Comparison of ENCODE assay signal across 33 cellular contexts in the genomic region with DNA sequence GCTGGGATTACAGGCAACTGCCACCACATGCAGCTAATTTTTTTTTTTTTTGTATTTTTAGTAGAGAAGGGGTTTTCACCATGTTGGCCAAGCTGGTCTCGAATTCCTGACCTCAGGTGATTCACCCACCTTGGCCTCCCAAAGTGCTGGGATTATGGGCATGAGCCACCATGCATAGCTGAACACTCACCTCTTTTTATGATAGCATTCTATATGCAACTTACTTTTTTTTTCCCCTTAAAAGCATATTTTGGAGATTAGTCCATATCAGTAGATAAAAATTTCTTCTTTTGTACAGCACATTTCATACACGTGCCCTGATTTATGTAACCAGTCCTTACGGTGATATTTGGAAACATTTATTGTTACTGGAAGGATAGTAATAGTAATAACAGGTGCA.
"Had no signal": no experiment of that assay in that cellular context is flagged by ENCODE, and none has a peak within 500 bp of the region (broad histone marks: within the 10 kb centered on the region; RNA-seq: fewer than 3 reads in every experiment).

No MANE protein-coding gene starts in this region.

- ATAC-seq: activated CD8-positive, alpha-beta T cell treated with anti-CD3 and anti-CD28 coated beads for 36 hours; activated naive CD8-positive, alpha-beta T cell treated with anti-CD3 and anti-CD28 coated beads, Interleukin-2, amount 50 U/mL, for 24 hours had no signal

- DNase-seq: activated B cell treated with CpG ODN at 0.5 μM for 24 hours; activated CD4-positive, alpha-beta memory T cell treated with anti-CD3 and anti-CD28 coated beads for 36 hours; activated CD4-positive, alpha-beta T cell treated with anti-CD3 and anti-CD28 coated beads for 4 hours; activated CD4-positive, alpha-beta T cell treated with anti-CD3 and anti-CD28 coated beads, Interleukin-2, amount 10 ng/mL, durations not matched to agents 24 days and 14 days; activated CD4-positive, alpha-beta T cell treated with anti-CD3 and anti-CD28 coated beads, Interleukin-2, amount 50 U/mL, for 1 hour; activated CD4-positive, alpha-beta T cell treated with anti-CD3 and anti-CD28 coated beads, Interleukin-2, amount 50 U/mL, for 4 hours; activated CD4-positive, CD25-positive, alpha-beta regulatory T cell treated with anti-CD3 and anti-CD28 coated beads, Interleukin-2, amount 50 U/mL, for 72 hours; activated CD8-positive, alpha-beta memory T cell treated with anti-CD3 and anti-CD28 coated beads, Interleukin-2, amount 50 U/mL, for 48 hours; activated CD8-positive, alpha-beta T cell treated with anti-CD3 and anti-CD28 coated beads for 36 hours; activated effector memory CD4-positive, alpha-beta T cell treated with Interleukin-2 at 50 U/mL for 16 hours; activated gamma-delta T cell; activated naive CD4-positive, alpha-beta T cell treated with anti-CD3 and anti-CD28 coated beads, Interleukin-2, amount 10 ng/mL, durations not matched to agents 7 days and 5 days; activated naive CD4-positive, alpha-beta T cell treated with Interleukin-2 at 50 U/mL for 16 hours; activated naive CD8-positive, alpha-beta T cell treated with anti-CD3 and anti-CD28 coated beads, Interleukin-2, amount 10 ng/mL, durations not matched to agents 7 days and 5 days; activated naive CD8-positive, alpha-beta T cell treated with anti-CD3 and anti-CD28 coated beads, Interleukin-2, amount 50 U/mL, for 24 hours; activated T-cell treated with anti-CD3 and anti-CD28 coated beads, Interleukin-2, amount 50 U/mL, for 24 hours; activated T-cell treated with anti-CD3 and anti-CD28 coated beads, Interleukin-2, amount 50 U/mL, for 48 hours; amygdala; anterior cingulate cortex; caudate nucleus; T-helper 1 cell; T-helper 2 cell; T-helper 9 cell had no signal

- H3K4me3 ChIP-seq: ascending aorta, cardiac muscle cell had no signal

- H3K4me3 Mint-ChIP-seq: activated B cell treated with CpG ODN at 0.5 μM for 24 hours; activated CD4-positive, alpha-beta memory T cell treated with anti-CD3 and anti-CD28 coated beads for 36 hours; activated CD4-positive, alpha-beta T cell treated with anti-CD3 and anti-CD28 coated beads, Interleukin-2, amount 10 ng/mL, durations not matched to agents 24 days and 14 days; activated CD8-positive, alpha-beta T cell treated with anti-CD3 and anti-CD28 coated beads for 36 hours; activated naive CD4-positive, alpha-beta T cell treated with anti-CD3 and anti-CD28 coated beads, Interleukin-2, amount 10 ng/mL, durations not matched to agents 7 days and 5 days; activated naive CD4-positive, alpha-beta T cell treated with anti-CD3 and anti-CD28 coated beads, Interleukin-2, amount 50 U/mL, for 24 hours; activated naive CD8-positive, alpha-beta T cell; activated naive CD8-positive, alpha-beta T cell treated with anti-CD3 and anti-CD28 coated beads, Interleukin-2, amount 10 ng/mL, durations not matched to agents 7 days and 5 days; activated naive CD8-positive, alpha-beta T cell treated with anti-CD3 and anti-CD28 coated beads, Interleukin-2, amount 50 U/mL, for 24 hours; activated T-cell treated with anti-CD3 and anti-CD28 coated beads, Interleukin-2, amount 50 U/mL, for 24 hours; brain; central memory CD8-positive, alpha-beta T cell; T-helper 1 cell treated with Interleukin-12 subunit alpha and Interleukin-12 subunit beta and Interleukin-4 antibody, amounts not matched to agents 30 μg/mL and 1 μg/mL, for 36 hours; T-helper 2 cell treated with Interferon-gamma antibody and Interleukin-4, amounts not matched to agents 5 μg/mL and 100 μg/mL, for 36 hours had no signal

- H3K27me3 Mint-ChIP-seq: activated B cell treated with CpG ODN at 0.5 μM for 24 hours; activated CD4-positive, alpha-beta memory T cell treated with anti-CD3 and anti-CD28 coated beads for 36 hours; activated CD4-positive, alpha-beta T cell treated with anti-CD3 and anti-CD28 coated beads, Interleukin-2, amount 10 ng/mL, durations not matched to agents 24 days and 14 days; activated CD8-positive, alpha-beta T cell treated with anti-CD3 and anti-CD28 coated beads for 36 hours; activated naive CD4-positive, alpha-beta T cell treated with anti-CD3 and anti-CD28 coated beads, Interleukin-2, amount 10 ng/mL, durations not matched to agents 7 days and 5 days; activated naive CD4-positive, alpha-beta T cell treated with anti-CD3 and anti-CD28 coated beads, Interleukin-2, amount 50 U/mL, for 24 hours; activated naive CD8-positive, alpha-beta T cell; activated naive CD8-positive, alpha-beta T cell treated with anti-CD3 and anti-CD28 coated beads, Interleukin-2, amount 10 ng/mL, durations not matched to agents 7 days and 5 days; activated naive CD8-positive, alpha-beta T cell treated with anti-CD3 and anti-CD28 coated beads, Interleukin-2, amount 50 U/mL, for 24 hours; activated T-cell treated with anti-CD3 and anti-CD28 coated beads, Interleukin-2, amount 50 U/mL, for 24 hours; central memory CD8-positive, alpha-beta T cell had no signal

- H3K27ac Mint-ChIP-seq: activated B cell treated with CpG ODN at 0.5 μM for 24 hours; activated CD4-positive, alpha-beta memory T cell treated with anti-CD3 and anti-CD28 coated beads for 36 hours; activated CD4-positive, alpha-beta T cell treated with anti-CD3 and anti-CD28 coated beads, Interleukin-2, amount 10 ng/mL, durations not matched to agents 24 days and 14 days; activated CD8-positive, alpha-beta T cell treated with anti-CD3 and anti-CD28 coated beads for 36 hours; activated naive CD4-positive, alpha-beta T cell treated with anti-CD3 and anti-CD28 coated beads, Interleukin-2, amount 10 ng/mL, durations not matched to agents 7 days and 5 days; activated naive CD4-positive, alpha-beta T cell treated with anti-CD3 and anti-CD28 coated beads, Interleukin-2, amount 50 U/mL, for 24 hours; activated naive CD8-positive, alpha-beta T cell; activated naive CD8-positive, alpha-beta T cell treated with anti-CD3 and anti-CD28 coated beads, Interleukin-2, amount 10 ng/mL, durations not matched to agents 7 days and 5 days; activated naive CD8-positive, alpha-beta T cell treated with anti-CD3 and anti-CD28 coated beads, Interleukin-2, amount 50 U/mL, for 24 hours; activated T-cell treated with anti-CD3 and anti-CD28 coated beads, Interleukin-2, amount 50 U/mL, for 24 hours; activated T-helper 2 cell treated with anti-CD3 and anti-CD28 coated beads, Interferon-gamma antibody, Interleukin-2, Interleukin-4, amounts not matched to agents 10 μg/mL and 5 μg/mL and 100 μg/mL, durations not matched to agents 14 hours and 24 hours and 36 hours; T-helper 1 cell treated with Interleukin-12 subunit alpha and Interleukin-12 subunit beta and Interleukin-4 antibody, amounts not matched to agents 30 μg/mL and 1 μg/mL, for 36 hours; T-helper 2 cell treated with Interferon-gamma antibody and Interleukin-4, amounts not matched to agents 5 μg/mL and 100 μg/mL, for 36 hours had no signal

- H3K27ac ChIP-seq: cardiac muscle cell, VCaP had no signal

- H3K9me3 ChIP-seq: ascending aorta had no signal

- H3K9me3 Mint-ChIP-seq: activated B cell treated with CpG ODN at 0.5 μM for 24 hours; activated CD4-positive, alpha-beta memory T cell treated with anti-CD3 and anti-CD28 coated beads for 36 hours; activated CD4-positive, alpha-beta T cell treated with anti-CD3 and anti-CD28 coated beads, Interleukin-2, amount 10 ng/mL, durations not matched to agents 24 days and 14 days; activated CD8-positive, alpha-beta T cell treated with anti-CD3 and anti-CD28 coated beads for 36 hours; activated naive CD4-positive, alpha-beta T cell treated with anti-CD3 and anti-CD28 coated beads, Interleukin-2, amount 10 ng/mL, durations not matched to agents 7 days and 5 days; activated naive CD4-positive, alpha-beta T cell treated with anti-CD3 and anti-CD28 coated beads, Interleukin-2, amount 50 U/mL, for 24 hours; activated naive CD8-positive, alpha-beta T cell treated with anti-CD3 and anti-CD28 coated beads, Interleukin-2, amount 10 ng/mL, durations not matched to agents 7 days and 5 days; activated naive CD8-positive, alpha-beta T cell treated with anti-CD3 and anti-CD28 coated beads, Interleukin-2, amount 50 U/mL, for 24 hours; activated T-cell treated with anti-CD3 and anti-CD28 coated beads, Interleukin-2, amount 50 U/mL, for 24 hours; activated T-helper 2 cell treated with anti-CD3 and anti-CD28 coated beads, Interferon-gamma antibody, Interleukin-2, Interleukin-4, amounts not matched to agents 10 μg/mL and 5 μg/mL and 100 μg/mL, durations not matched to agents 14 hours and 24 hours and 36 hours; brain; central memory CD8-positive, alpha-beta T cell; T-helper 1 cell treated with Interleukin-12 subunit alpha and Interleukin-12 subunit beta and Interleukin-4 antibody, amounts not matched to agents 30 μg/mL and 1 μg/mL, for 36 hours; T-helper 2 cell treated with Interferon-gamma antibody and Interleukin-4, amounts not matched to agents 5 μg/mL and 100 μg/mL, for 36 hours had no signal

- H3K27me3 ChIP-seq: ascending aorta, cardiac muscle cell had no signal
